16 cellular contexts compared by ENCODE assay signal in genomic region chr19:7119582-7119981, GRCh38. TPM values are rescaled to one million over a fixed set of nuclear protein-coding genes. Genes with fewer than 3 reads are reported as not detected.
DNase-seq lines count a peak whose midpoint lies in the region; ATAC-seq, FAIRE-seq and TF ChIP-seq lines count a peak whose summit lies in the region.
"Had no signal": no experiment of that assay in that cellular context is flagged by ENCODE, and none has a peak within 500 bp of the region (broad histone marks: within the 10 kb centered on the region; RNA-seq: fewer than 3 reads in every experiment).

No MANE protein-coding gene starts in this region.

- H3K23me2 ChIP-seq in H9 (ENCODE audit: insufficient read length, low read depth, low read length, poor library complexity, severe bottlenecking): no peaks in the 10 kb centered on the region

- CTCF ChIA-PET in GM12878 (lab: Yijun Ruan, JAX): no interaction called here

- H2BK20ac ChIP-seq in H9 (ENCODE audit: low read depth, low read length, poor library complexity, severe bottlenecking): no peak overlapping the region

- no peak overlapping the region for H3K23ac ChIP-seq in H9 (ENCODE audit: insufficient read length, low read depth, low read length)

- no peak overlapping the region for H2BK12ac ChIP-seq in H9 (ENCODE audit: insufficient read length, low read depth, low read length)

- H4K8ac ChIP-seq in H9 (replicated peaks; ENCODE audit: insufficient read length, low read depth, low read length): peak overlapping the region; percentile 91

- no peak overlapping the region; the same call in 1 of the 2 replicates for H3K14ac ChIP-seq in H9 (ENCODE audit: insufficient read depth, low read length)

- H4K20me1 ChIP-seq in H9 (ENCODE audit: control insufficient read depth, insufficient read depth, insufficient read length) (no peaks in the 10 kb centered on the region), GM12878 (ENCODE audit: control insufficient read depth, insufficient read depth) (no peaks in the 10 kb centered on the region)

- intact Hi-C loops in GM12878 (cut with micrococcal nuclease; ENCODE audit: unreplicated experiment): no loop called here
- intact Hi-C loops in Right ventricle myocardium inferior (cut with DNase I): no loop called here

- POLR2A ChIA-PET in GM12878 (lab: Charles Lee): no interaction called here

- H3K79me2 ChIP-seq in H9 (ENCODE audit: insufficient read depth, low read length): no peaks in the 10 kb centered on the region
- no peaks in the 10 kb centered on the region for H3K79me2 ChIP-seq in GM12878 (ENCODE audit: control insufficient read depth, insufficient read depth, low read length)

- TF ChIP-seq CTCF in H9 (conservative IDR thresholded peaks at IDR 0.05): no peak
- no peak for TF ChIP-seq CTCF in GM12878 (IDR thresholded peaks at IDR 0.05 in 2 of 3, conservative IDR thresholded peaks at IDR 0.05 in 1 of 3; ENCODE audit: control insufficient read depth in 2 of 3, extremely low read depth in 1 of 3, insufficient read depth in 1 of 3, low read depth in 3 of 3, low read length in 3 of 3)
- no peak for TF ChIP-seq CTCF in nephron progenitor cell (IDR thresholded peaks at IDR 0.05)

- no peak overlapping the region for H2AK5ac ChIP-seq in H9 (ENCODE audit: insufficient read length, low read length)

- H3K36me3 ChIP-seq in GM12878 (ENCODE audit: control insufficient read depth in 2 of 2, insufficient read depth in 2 of 2, low read length in 1 of 2): peaks cover 16 to 21% of the 10 kb centered on the region in 2 experiments

- no peak overlapping the region for H2BK5ac ChIP-seq in H9 (ENCODE audit: insufficient read length, low read length)

- no peak for FAIRE-seq in GM12878 (lab: Jason Lieb, UNC)
- FAIRE-seq in urothelium cell line (lab: Jason Lieb, UNC): peak; percentile 17
- FAIRE-seq: A204.1, GM12892 had no signal

- no peak for TF ChIP-seq RAD21 in GM12878 (IDR thresholded peaks at IDR 0.05; ENCODE audit: insufficient read depth, low read depth, low read length)

- TF ChIP-seq POLR2A in GM12878 (IDR thresholded peaks at IDR 0.05; ENCODE audit: low read depth, low read length): no peak

- no peak for TF ChIP-seq EP300 in GM12878 (IDR thresholded peaks at IDR 0.05; ENCODE audit: borderline replicate concordance in 1 of 2, control insufficient read depth in 1 of 2, low read depth in 2 of 2, low read length in 2 of 2)

- H3K4me3 ChIP-seq in GM12878: no peak overlapping the region
- H3K4me3 ChIP-seq: GM23338, HAP-1 had no signal

- H2BK120ac ChIP-seq in H9 (ENCODE audit: low read depth, low read length, poor library complexity, severe bottlenecking): no peak overlapping the region

- H2AFZ ChIP-seq in H9 (ENCODE audit: low read length) (no peak overlapping the region), GM12878 (ENCODE audit: control insufficient read depth, low read depth, low read length) (no peak overlapping the region)
- H2AFZ ChIP-seq: GM23338 had no signal

- H3K9me3 ChIP-seq in H9 (ENCODE audit: control insufficient read depth, low read depth, low read length) (no peaks in the 10 kb centered on the region), GM12878 (replicated peaks; ENCODE audit: control insufficient read depth, insufficient read depth, low read length) (no peaks in the 10 kb centered on the region)
- H3K9me3 ChIP-seq: HAP-1 had no signal

- no CpG with 5 or more reads among the region's 14 CpGs for WGBS in H9 (ENCODE audit: extremely low coverage, insufficient read length, low lambda C conversion rate)
- 88% methylated on average over 14 of the region's 14 CpGs for WGBS in GM12878 (ENCODE audit: insufficient coverage, insufficient replicate concordance, low lambda C conversion rate, missing lambda C conversion rate)

- H3K4me2 ChIP-seq in H9 (ENCODE audit: insufficient read depth, insufficient read length, low read length) (no peak overlapping the region), GM12878 (ENCODE audit: control insufficient read depth, insufficient read depth) (no peak overlapping the region)
- H3K4me2 ChIP-seq: GM23338 had no signal

- no peaks in the 10 kb centered on the region for H3K79me1 ChIP-seq in H9 (ENCODE audit: insufficient read depth, low read depth, low read length, poor library complexity, severe bottlenecking)

- in situ Hi-C loops in GM12878 (cut with MboI): no loop called here

- H3K56ac ChIP-seq in H9 (ENCODE audit: insufficient read length, low read depth, low read length): no peak overlapping the region

- no peak overlapping the region for H3T11ph ChIP-seq in H9 (ENCODE audit: low read length)

- DNase-seq in H9 (no peak), GM12878 (ENCODE audit: low read depth, low spot score) (no peak), nephron progenitor cell (no peak), urothelium cell line (ENCODE audit: low spot score) (no peak), Right ventricle myocardium inferior (ENCODE audit: missing footprints) (no peak), NCI-H69 (lab: John Stamatoyannopoulos, UW) (no peak)
- DNase-seq: C1 segment of cervical spinal cord; CD4-positive, alpha-beta T cell; DMS79; HFFc6 had no signal

- H3K27me3 ChIP-seq in H9 (ENCODE audit: insufficient read depth, low read length) (no peaks in the 10 kb centered on the region), GM12878 (replicated peaks in 1 of 2; ENCODE audit: control insufficient read depth in 2 of 2, insufficient read depth in 2 of 2, low read length in 1 of 2) (no peaks in the 10 kb centered on the region)

- peaks cover 38 to 62% (median 59%) of the 10 kb centered on the region in 3 experiments for H3K36me3 Mint-ChIP-seq in H9 (ENCODE audit: insufficient read depth in 1 of 3, low read depth in 3 of 3)
- H3K36me3 Mint-ChIP-seq in nephron progenitor cell (ENCODE audit: low read depth): peaks cover 58% of the 10 kb centered on the region

- no peaks in the 10 kb centered on the region for H3K4me1 ChIP-seq in H9 (ENCODE audit: insufficient read depth, low read length)
- no peaks in the 10 kb centered on the region for H3K4me1 ChIP-seq in GM12878 (ENCODE audit: control insufficient read depth, insufficient read depth, low read length)
- H3K4me1 ChIP-seq: HAP-1 had no signal

- H3K4me3 Mint-ChIP-seq in H9 (no peak overlapping the region; a peak in 1 of 5 replicates), nephron progenitor cell (no peak overlapping the region)
- H3K4me3 Mint-ChIP-seq: B cell; CD4-positive, alpha-beta T cell; GM23338; HFFc6 had no signal

- H3K4ac ChIP-seq in H9 (ENCODE audit: low read depth, low read length): no peak overlapping the region

- no peak overlapping the region for H2BK15ac ChIP-seq in H9 (ENCODE audit: low read depth, low read length)

- no peak overlapping the region; a peak in 1 of 7 replicates for H3K27ac Mint-ChIP-seq in H9
- H3K27ac Mint-ChIP-seq in nephron progenitor cell: peak overlapping the region; percentile 23
- H3K27ac Mint-ChIP-seq: B cell; CD4-positive, alpha-beta T cell; GM23338; HFFc6 had no signal

- H3K4me1 Mint-ChIP-seq in H9: no peaks in the 10 kb centered on the region
- no peaks in the 10 kb centered on the region for H3K4me1 Mint-ChIP-seq in nephron progenitor cell
- H3K4me1 Mint-ChIP-seq: B cell, GM23338 had no signal

- BruUV-seq in GM12878 (replicated peaks; lab: Mats Ljungman, UMichigan): no TSS peak

- SMC1A ChIA-PET in GM12878 (lab: Charles Lee; ENCODE audit: uncharacterized antibody, unreplicated experiment): interaction anchor here (0.7 kb wide), 1 partner anchor 588 kb away, joined by 3 read pairs; no protein-coding TSS in a partner anchor

- H3K18ac ChIP-seq in H9 (ENCODE audit: insufficient read length, low read depth, low read length): peak overlapping the region; percentile 54

- H3K27me3 Mint-ChIP-seq in H9 (ENCODE audit: low read depth): no peaks in the 10 kb centered on the region
- H3K27me3 Mint-ChIP-seq in nephron progenitor cell (ENCODE audit: low read depth, poor library complexity): no peaks in the 10 kb centered on the region
- H3K27me3 Mint-ChIP-seq: B cell; CD4-positive, alpha-beta T cell had no signal

- RAD21 ChIA-PET in GM12878 (lab: Charles Lee; ENCODE audit: unreplicated experiment): no interaction called here

- H3K9ac ChIP-seq in H9 (ENCODE audit: extremely low read depth, insufficient read length, low read length) (no peak overlapping the region), GM12878 (ENCODE audit: control insufficient read depth, insufficient read depth, low read length) (no peak overlapping the region)

- ATAC-seq in GM12878 (no peak), HG03045 (IDR thresholded peaks at IDR 0.05; ENCODE audit: unreplicated experiment) (no peak), Right ventricle myocardium inferior (no peak)
- ATAC-seq: GM23338 had no signal

- H4K91ac ChIP-seq in H9 (ENCODE audit: insufficient read length, low read depth, low read length): no peak overlapping the region

- H3K27ac ChIP-seq in H9 (ENCODE audit: insufficient read length, low read depth, low read length) (no peak overlapping the region), GM12878 (ENCODE audit: control insufficient read depth, insufficient read depth) (no peak overlapping the region)

- H3K9me3 Mint-ChIP-seq in H9 (peaks cover 0 to 5% of the 10 kb centered on the region in 2 experiments; a peak in 2 of 5 replicates), nephron progenitor cell (peaks cover 2% of the 10 kb centered on the region)

- H4K5ac ChIP-seq in H9 (ENCODE audit: insufficient read length, low read depth, low read length): peak overlapping the region; percentile 50

TF ChIP-seq in GM12878, 131 proteins besides CTCF, POLR2A, EP300 and RAD21 (continues in another document):
- TF ChIP-seq POLR2AphosphoS5 (IDR thresholded peaks at IDR 0.05; ENCODE audit: low read length): peak; percentile 32; the same call in 1 of the 2 replicates

RNA-seq across cellular contexts. Expression of gene ZNF557, which starts 50.1 kb away (rescaled TPM):
- total RNA-seq in H9 (2021) (10.9 and 12.2 TPM in 2 replicates), GM12878 (2014; rRNA removed) (11.0 and 12.4 TPM in 2 replicates), GM12878 (2014; rRNA removed; fragmentation: Illumina TruSeq; extraction: Trizol) (10.9 and 11.4 TPM in 2 replicates), GM12878 (2021) (10.7 and 12.1 TPM in 2 replicates), Right ventricle myocardium inferior (3.1 TPM)
- 34.6 and 36.2 TPM in 2 replicates for total RNA-seq in GM12878 (2013; cell fraction: nucleolus; rRNA removed)
- polyA plus RNA-seq in GM12878 (2011; ENCODE audit: low read depth): 2.2 TPM
- polyA plus RNA-seq in GM12878 (2011; rRNA removed) (10.4 and 11.8 TPM in 2 replicates), GM12878 (2014; fragmentation: Illumina TruSeq; extraction: Trizol) (4.8 and 5.0 TPM in 2 replicates), GM12878 (2014; fragmentation: Nextera tagmentation; extraction: Ambion mirVana) (1 to 10 TPM; 5.0 to 5.5 TPM), GM12878 (2014; rRNA removed) (3.8 and 3.9 TPM in 2 replicates), GM12878 (2016; fragmentation: Nextera tagmentation; extraction: Ambion mirVana) (1 to 10 TPM; 8.1 to 10.0 TPM)
- 7.2 and 7.4 TPM in 2 replicates for polyA plus RNA-seq in GM12878 (2011; cell fraction: cytosol; rRNA removed)
- 9.0 and 10.2 TPM in 2 replicates for polyA plus RNA-seq in GM12878 (2011; cell fraction: nucleus; rRNA removed)
- polyA plus RNA-seq in GM12878 (2012): 3.2 and 3.9 TPM in 2 replicates
- polyA minus RNA-seq in GM12878 (2011; rRNA and poly(A)+ RNA removed): 24.1 and 29.0 TPM in 2 replicates
- 8.4 and 9.5 TPM in 2 replicates for polyA minus RNA-seq in GM12878 (2011; cell fraction: cytosol; rRNA and poly(A)+ RNA removed)
- polyA minus RNA-seq in GM12878 (2011; cell fraction: nucleus; rRNA and poly(A)+ RNA removed): 10.5 and 17.7 TPM in 2 replicates
